12 cellular contexts compared by ENCODE assay signal in genomic region chr17:73722163-73722562, GRCh38.
DNase-seq lines count a peak whose midpoint lies in the region; ATAC-seq and TF ChIP-seq lines count a peak whose summit lies in the region.
"Had no signal": no experiment of that assay in that cellular context is flagged by ENCODE, and none has a peak within 500 bp of the region (broad histone marks: within the 10 kb centered on the region; RNA-seq: fewer than 3 reads in every experiment).

No MANE protein-coding gene starts in this region.

- peaks cover 38% of the 10 kb centered on the region for H3K4me1 Mint-ChIP-seq in T-helper 17 cell
- H3K4me1 Mint-ChIP-seq in central memory CD8-positive, alpha-beta T cell: peaks cover 18% of the 10 kb centered on the region

- no peaks in the 10 kb centered on the region for H3K27me3 Mint-ChIP-seq in T-helper 17 cell
- H3K27me3 Mint-ChIP-seq in central memory CD8-positive, alpha-beta T cell: no peaks in the 10 kb centered on the region

- H3K27me3 ChIP-seq in foreskin keratinocyte: no peaks in the 10 kb centered on the region
- H3K27me3 ChIP-seq: brain microvascular endothelial cell had no signal

- H3K36me3 Mint-ChIP-seq in T-helper 17 cell (ENCODE audit: low read depth): no peaks in the 10 kb centered on the region
- H3K36me3 Mint-ChIP-seq in central memory CD8-positive, alpha-beta T cell (ENCODE audit: insufficient read depth): no peaks in the 10 kb centered on the region

- no peaks in the 10 kb centered on the region for H3K4me1 ChIP-seq in foreskin keratinocyte

- DNase-seq in DMS153 (lab: John Stamatoyannopoulos, UW) (peak; percentile 42), NCI-H1092 treated with DMSO at 0.1 percent for 48 hours (lab: John Stamatoyannopoulos, UW) (peak; percentile 76), T-helper 17 cell (peak in 1 of 3 donors; percentile 28), SIG-M5 (lab: John Stamatoyannopoulos, UW) (no peak), foreskin keratinocyte (no peak), C1 segment of cervical spinal cord (lab: John Stamatoyannopoulos, UW) (no peak)
- DNase-seq in central memory CD8-positive, alpha-beta T cell (ENCODE audit: low spot score in 2 of 2): peak in 1 of 2 donors; percentile 19
- DNase-seq: brain microvascular endothelial cell, GDM1, H7, Kasumi-1 had no signal

- peak overlapping the region; percentile 83 for H3K4me3 Mint-ChIP-seq in T-helper 17 cell
- peak overlapping the region; percentile 14 for H3K4me3 Mint-ChIP-seq in central memory CD8-positive, alpha-beta T cell

- peak; percentile 88 for ATAC-seq in T-helper 17 cell
- peak; percentile 92 for ATAC-seq in central memory CD8-positive, alpha-beta T cell (replicated peaks; ENCODE audit: extremely low read depth, poor library complexity, severe bottlenecking)
- no peak for ATAC-seq in foreskin keratinocyte

- peak overlapping the region; percentile 96 for H3K27ac Mint-ChIP-seq in T-helper 17 cell
- peak overlapping the region; percentile 33 for H3K27ac Mint-ChIP-seq in central memory CD8-positive, alpha-beta T cell (ENCODE audit: low read depth)

- H3K9me3 Mint-ChIP-seq in central memory CD8-positive, alpha-beta T cell: no peaks in the 10 kb centered on the region

- TF ChIP-seq CTCF in foreskin keratinocyte (conservative IDR thresholded peaks at IDR 0.05): no peak

- H3K9me3 ChIP-seq in T-helper 17 cell (ENCODE audit: control insufficient read depth, low read length, poor library complexity, severe bottlenecking): no peaks in the 10 kb centered on the region

- no peak overlapping the region for H3K27ac ChIP-seq in foreskin keratinocyte
- H3K27ac ChIP-seq: brain microvascular endothelial cell, epithelial cell of prostate had no signal

Comparison
In these comparisons a context has a peak if more than half of its experiments do, and no peak if none do; other contexts are left out.
1. DNase-seq: peak in DMS153 (single experiment) and NCI-H1092 treated with DMSO at 0.1 percent for 48 hours (single experiment); none in SIG-M5 (single experiment), foreskin keratinocyte (0 of 2) and C1 segment of cervical spinal cord (0 of 14).